24 cellular contexts compared by ENCODE assay signal in genomic region chr6:13391537-13391936, GRCh38.
A peak's percentile ranks its signal among the peaks of the same experiment; 100 is the strongest.
DNase-seq lines count a peak whose midpoint lies in the region; ATAC-seq, FAIRE-seq and TF ChIP-seq lines count a peak whose summit lies in the region.
"Had no signal": no experiment of that assay in that cellular context is flagged by ENCODE, and none has a peak within 500 bp of the region (broad histone marks: within the 10 kb centered on the region; RNA-seq: fewer than 3 reads in every experiment).

No MANE protein-coding gene starts in this region.

- POLR2A ChIA-PET in HepG2 (lab: Yijun Ruan, JAX) = no interaction called here

- peak overlapping the region; percentile 90 for H3K27ac Mint-ChIP-seq in central memory CD8-positive, alpha-beta T cell (ENCODE audit: low read depth)
- no peak overlapping the region for H3K27ac Mint-ChIP-seq in stimulated activated naive CD8-positive, alpha-beta T cell treated with anti-CD3 and anti-CD28 coated beads, Interleukin-15, amount 100 ng/mL, for 72 hours
- H3K27ac Mint-ChIP-seq: B cell had no signal

- ATAC-seq in HepG2 (no peak), right lobe of liver (no peak), GM18520 (IDR thresholded peaks at IDR 0.05; ENCODE audit: unreplicated experiment) (no peak)
- no peak for ATAC-seq in central memory CD8-positive, alpha-beta T cell (replicated peaks; ENCODE audit: extremely low read depth, poor library complexity, severe bottlenecking)
- no peak for ATAC-seq in stimulated activated naive CD8-positive, alpha-beta T cell treated with anti-CD3 and anti-CD28 coated beads, Interleukin-15, amount 100 ng/mL, for 72 hours
- ATAC-seq: CD8-positive, alpha-beta T cell had no signal

- TF ChIP-seq CTCF in HepG2 (CRISPR knock-in tag; IDR thresholded peaks at IDR 0.05) = no peak
- no peak for TF ChIP-seq CTCF in right lobe of liver (IDR thresholded peaks at IDR 0.05)
- TF ChIP-seq CTCF in OCI-LY1 (IDR thresholded peaks at IDR 0.05; ENCODE audit: low read length) = no peak

- no peaks in the 10 kb centered on the region for H3K79me2 ChIP-seq in HepG2 (ENCODE audit: insufficient read depth, low read length)
- no peaks in the 10 kb centered on the region for H3K79me2 ChIP-seq in OCI-LY1 (ENCODE audit: insufficient read depth, low read length)

- no peak overlapping the region for H3K4me3 Mint-ChIP-seq in central memory CD8-positive, alpha-beta T cell
- H3K4me3 Mint-ChIP-seq in stimulated activated naive CD8-positive, alpha-beta T cell treated with anti-CD3 and anti-CD28 coated beads, Interleukin-15, amount 100 ng/mL, for 72 hours = no peak overlapping the region
- H3K4me3 Mint-ChIP-seq: B cell; CD4-positive, CD25-positive, alpha-beta regulatory T cell; CD8-positive, alpha-beta T cell had no signal

- H3K27me3 Mint-ChIP-seq in central memory CD8-positive, alpha-beta T cell = no peaks in the 10 kb centered on the region
- no peaks in the 10 kb centered on the region for H3K27me3 Mint-ChIP-seq in stimulated activated naive CD8-positive, alpha-beta T cell treated with anti-CD3 and anti-CD28 coated beads, Interleukin-15, amount 100 ng/mL, for 72 hours
- H3K27me3 Mint-ChIP-seq: B cell had no signal

- peaks cover 2% of the 10 kb centered on the region for H3K36me3 Mint-ChIP-seq in central memory CD8-positive, alpha-beta T cell (ENCODE audit: insufficient read depth)
- H3K36me3 Mint-ChIP-seq: CD4-positive, CD25-positive, alpha-beta regulatory T cell; CD8-positive, alpha-beta T cell had no signal

- DNase-seq in HepG2 (ENCODE audit: low spot score) (no peak), right lobe of liver (no peak)
- no peak for DNase-seq in central memory CD8-positive, alpha-beta T cell (ENCODE audit: low spot score in 2 of 2)
- no peak for DNase-seq in stimulated activated CD4-positive, alpha-beta T cell treated with anti-CD3 and anti-CD28 coated beads, Interleukin-1b, Interleukin-23, amount 100 ng/mL, for 48 hours
- no peak for DNase-seq in stimulated activated naive CD8-positive, alpha-beta T cell treated with anti-CD3 and anti-CD28 coated beads, Interleukin-15, amount 100 ng/mL, for 72 hours
- DNase-seq: Caco-2; CD4-positive, CD25-positive, alpha-beta regulatory T cell; CD8-positive, alpha-beta T cell; DMS153; DND-41; GM23248; H7; HCEC 1CT had no signal

- H2AFZ ChIP-seq in HepG2 (ENCODE audit: low read length) (no peak overlapping the region), OCI-LY1 (ENCODE audit: low read length) (no peak overlapping the region)
- H2AFZ ChIP-seq: GM23248 had no signal

- 97% methylated on average over 5 of the region's 5 CpGs for WGBS in HepG2 (ENCODE audit: low lambda C conversion rate)
- whole genome bisulfite sequencing in right lobe of liver (ENCODE audit: insufficient coverage, low coverage, low lambda C conversion rate, missing lambda C conversion rate) = 88% methylated on average over 4 of the region's 5 CpGs

- TF ChIP-seq RAD21 in HepG2 (CRISPR knock-in tag; IDR thresholded peaks at IDR 0.05) = no peak

- no peaks in the 10 kb centered on the region for H3K9me3 Mint-ChIP-seq in central memory CD8-positive, alpha-beta T cell
- no peaks in the 10 kb centered on the region for H3K9me3 Mint-ChIP-seq in stimulated activated naive CD8-positive, alpha-beta T cell treated with anti-CD3 and anti-CD28 coated beads, Interleukin-15, amount 100 ng/mL, for 72 hours

- in situ Hi-C loops in HepG2 (cut with HindIII; ENCODE audit: extremely low pct_ligation_motif_present, low pct_unique_long_range_greater_than_20kb) = no loop called here

- no peak overlapping the region for H3K4me2 ChIP-seq in HepG2 (ENCODE audit: low read depth, low read length)
- no peak overlapping the region for H3K4me2 ChIP-seq in OCI-LY1 (ENCODE audit: low read length)
- H3K4me2 ChIP-seq: BLaER1 had no signal

- no peaks in the 10 kb centered on the region for H3F3A ChIP-seq in OCI-LY1 (ENCODE audit: insufficient read depth, low read length)

- H3K4me1 Mint-ChIP-seq in central memory CD8-positive, alpha-beta T cell = peaks cover 16% of the 10 kb centered on the region
- peaks cover 6% of the 10 kb centered on the region for H3K4me1 Mint-ChIP-seq in stimulated activated naive CD8-positive, alpha-beta T cell treated with anti-CD3 and anti-CD28 coated beads, Interleukin-15, amount 100 ng/mL, for 72 hours

- H3K9ac ChIP-seq in HepG2 (ENCODE audit: insufficient read depth, low read depth, low read length) (no peak overlapping the region), OCI-LY1 (ENCODE audit: low read length) (no peak overlapping the region)
- H3K9ac ChIP-seq: BLaER1, GM23248 had no signal

- no peaks in the 10 kb centered on the region for H3K9me2 ChIP-seq in OCI-LY1 (ENCODE audit: low read depth, low read length)

- CTCF ChIA-PET in HepG2 (lab: Yijun Ruan, JAX; ENCODE audit: low intra/inter-chr PET ratio, low total read pairs) = no interaction called here

- H3K4me3 ChIP-seq in HepG2 (replicated peaks in 1 of 3; ENCODE audit: insufficient read depth in 1 of 3, low read depth in 2 of 3, low read length in 3 of 3) = no peak overlapping the region
- no peak overlapping the region for H3K4me3 ChIP-seq in right lobe of liver
- no peak overlapping the region for H3K4me3 ChIP-seq in OCI-LY1 (ENCODE audit: low read depth, low read length, poor library complexity, severe bottlenecking)
- H3K4me3 ChIP-seq: BLaER1, GM23248 had no signal

- H4K20me1 ChIP-seq in HepG2 (ENCODE audit: insufficient read depth, low read length) (no peaks in the 10 kb centered on the region), OCI-LY1 (ENCODE audit: insufficient read depth, low read length) (no peaks in the 10 kb centered on the region)

- no peak for FAIRE-seq in HepG2 (lab: Jason Lieb, UNC)
- FAIRE-seq: A204.1, G401.6, GM12892, GM19239, H1 had no signal

- no TSS peak for BruUV-seq in HepG2 (replicated peaks; lab: Mats Ljungman, UMichigan)

- H3K27ac ChIP-seq in HepG2 (ENCODE audit: extremely low read length, insufficient read depth, low read length) (no peak overlapping the region), right lobe of liver (no peak overlapping the region), OCI-LY1 (ENCODE audit: low read depth, low read length, poor library complexity, severe bottlenecking) (peak overlapping the region; percentile 35)
- H3K27ac ChIP-seq: 22Rv1, BLaER1, C4-2B, GM23248 had no signal

- no peaks in the 10 kb centered on the region for H3K9me3 ChIP-seq in HepG2 (ENCODE audit: low read length)
- no peaks in the 10 kb centered on the region for H3K9me3 ChIP-seq in right lobe of liver
- H3K9me3 ChIP-seq in OCI-LY1 (ENCODE audit: low read length) = no peaks in the 10 kb centered on the region
- H3K9me3 ChIP-seq: Caco-2 had no signal

- H3K4me1 ChIP-seq in HepG2 (ENCODE audit: insufficient read depth, low read length) (peaks cover 15% of the 10 kb centered on the region), right lobe of liver (peaks cover 0 to 15% (median 10%) of the 10 kb centered on the region in 4 donors), OCI-LY1 (ENCODE audit: insufficient read depth, low read length, severe bottlenecking) (peaks cover 21% of the 10 kb centered on the region)
- H3K4me1 ChIP-seq: Caco-2 had no signal

- intact Hi-C loops in HepG2 (cut with micrococcal nuclease; ENCODE audit: unreplicated experiment) (no loop called here), right lobe of liver (cut with DNase I) (no loop called here)

- H3K36me3 ChIP-seq in HepG2 (replicated peaks in 1 of 2; ENCODE audit: control insufficient read depth in 1 of 2, insufficient read depth in 2 of 2, low read length in 2 of 2) = no peaks in the 10 kb centered on the region
- H3K36me3 ChIP-seq in right lobe of liver = no peaks in the 10 kb centered on the region
- H3K36me3 ChIP-seq in OCI-LY1 (ENCODE audit: insufficient read depth, low read length) = no peaks in the 10 kb centered on the region; the same call in 1 of the 2 replicates

- TF ChIP-seq POLR2A in HepG2 (IDR thresholded peaks at IDR 0.05; ENCODE audit: insufficient read depth in 1 of 2, low read depth in 2 of 2, low read length in 2 of 2) = no peak
- no peak for TF ChIP-seq POLR2A in right lobe of liver (IDR thresholded peaks at IDR 0.05)

- H3K27me3 ChIP-seq in HepG2 (ENCODE audit: control insufficient read depth in 1 of 2, insufficient read depth in 2 of 2, low read length in 2 of 2) = no peaks in the 10 kb centered on the region
- no peaks in the 10 kb centered on the region for H3K27me3 ChIP-seq in right lobe of liver
- H3K27me3 ChIP-seq in OCI-LY1 (ENCODE audit: insufficient read depth, low read length) = no peaks in the 10 kb centered on the region
- H3K27me3 ChIP-seq: BLaER1 had no signal

- TF ChIP-seq EP300 in HepG2 (IDR thresholded peaks at IDR 0.05; ENCODE audit: low read depth in 2 of 2, low read length in 2 of 2) (no peak), HepG2 (CRISPR knock-in tag; IDR thresholded peaks at IDR 0.05; ENCODE audit: borderline replicate concordance) (no peak)

TF ChIP-seq in HepG2, 621 proteins besides CTCF, POLR2A, EP300 and RAD21:
- peak; percentile 69 for TF ChIP-seq ZNF629 (CRISPR knock-in tag; conservative IDR thresholded peaks at IDR 0.05)
- TF ChIP-seq SRSF9 (IDR thresholded peaks at IDR 0.05; ENCODE audit: borderline replicate concordance, insufficient read depth, low read depth, low read length, poor library complexity, severe bottlenecking) = no peak
